Comparison of ENCODE assay signal across 19 cellular contexts in genomic region chr16:9850716-9851115, GRCh38.
"Had no signal": no experiment of that assay in that cellular context is flagged by ENCODE, and none has a peak within 500 bp of the region (broad histone marks: within the 10 kb centered on the region; RNA-seq: fewer than 3 reads in every experiment).

No MANE protein-coding gene starts in this region.

- DNase-seq: KBM-7, MV-4-11, NCI-H1048, NCI-H1105, NCI-H1417, NCI-H1436 treated with DMSO at 0.1 percent for 48 hours, NCI-H1694, NCI-H187 treated with DMSO at 0.1 percent for 48 hours, NCI-H2029 treated with DMSO at 0.1 percent for 48 hours, NCI-H2171 treated with DMSO at 0.1 percent for 48 hours, NCI-H345, NCI-H446 treated with DMSO at 0.1 percent for 48 hours, NCI-H510A treated with DMSO at 0.1 percent for 48 hours, NCI-H526, PC-3, SHP77, SK-N-SH, SW 1271 had no signal

- H3K9me3 ChIP-seq: SK-N-SH had no signal

- H3K9ac ChIP-seq: SK-N-SH had no signal

- H3K4me2 ChIP-seq: SK-N-SH had no signal

- H3K27ac ChIP-seq: RWPE1 had no signal
